ENCODE assay signal across 33 cellular contexts in genomic region chr16:66939366-66939765, GRCh38. TPM values are rescaled to one million over a fixed set of nuclear protein-coding genes. Genes with fewer than 3 reads are reported as not detected.
"Had no signal": no experiment of that assay in that cellular context is flagged by ENCODE, and none has a peak within 500 bp of the region (broad histone marks: within the 10 kb centered on the region; RNA-seq: fewer than 3 reads in every experiment).

No MANE protein-coding gene starts in this region.

- FAIRE-seq: colon, endometrium, endothelial cell of umbilical vein had no signal

- H3K4me3 Mint-ChIP-seq: activated CD4-positive, alpha-beta T cell treated with anti-CD3 and anti-CD28 coated beads for 36 hours; activated CD4-positive, alpha-beta T cell treated with anti-CD3 and anti-CD28 coated beads, Interleukin-2, amount 10 ng/mL, durations not matched to agents 24 days and 14 days; activated CD8-positive, alpha-beta T cell treated with anti-CD3 and anti-CD28 coated beads for 36 hours; activated naive CD4-positive, alpha-beta T cell treated with anti-CD3 and anti-CD28 coated beads, Interleukin-2, amount 10 ng/mL, durations not matched to agents 7 days and 5 days; activated T-helper 1 cell treated with anti-CD3 and anti-CD28 coated beads, Interleukin-12 subunit alpha, Interleukin-12 subunit beta, Interleukin-2, Interleukin-4 antibody, amounts not matched to agents 30 ng/mL and 10 ng/mL and 1 ng/mL, durations not matched to agents 14 hours and 24 hours and 36 hours had no signal

- DNase-seq: activated CD4-positive, alpha-beta T cell treated with anti-CD3 and anti-CD28 coated beads for 36 hours; activated CD4-positive, alpha-beta T cell treated with anti-CD3 and anti-CD28 coated beads, Interleukin-2, amount 10 ng/mL, durations not matched to agents 24 days and 14 days; activated CD4-positive, alpha-beta T cell treated with anti-CD3 and anti-CD28 coated beads, Interleukin-2, amount 50 U/mL, for 48 hours; activated CD4-positive, CD25-positive, alpha-beta regulatory T cell; activated CD4-positive, CD25-positive, alpha-beta regulatory T cell treated with anti-CD3 and anti-CD28 coated beads, Interleukin-2, amount 50 U/mL, for 72 hours; activated CD8-positive, alpha-beta memory T cell treated with anti-CD3 and anti-CD28 coated beads for 24 hours; activated CD8-positive, alpha-beta T cell treated with anti-CD3 and anti-CD28 coated beads for 36 hours; activated gamma-delta T cell; activated naive CD4-positive, alpha-beta T cell; activated naive CD4-positive, alpha-beta T cell treated with anti-CD3 and anti-CD28 coated beads, Interleukin-2, amount 10 ng/mL, durations not matched to agents 7 days and 5 days; activated T-cell treated with anti-CD3 and anti-CD28 coated beads, Interleukin-2, amount 50 U/mL, for 48 hours; adrenal gland; amygdala; aorta; body of pancreas; caudate nucleus; effector CD8-positive, alpha-beta T cell; esophagus squamous epithelium; foreskin melanocyte; T-helper 2 cell had no signal

- H3K9me3 Mint-ChIP-seq: activated CD4-positive, alpha-beta T cell treated with anti-CD3 and anti-CD28 coated beads, Interleukin-2, amount 10 ng/mL, durations not matched to agents 24 days and 14 days; activated CD8-positive, alpha-beta T cell treated with anti-CD3 and anti-CD28 coated beads for 36 hours; activated naive CD4-positive, alpha-beta T cell treated with anti-CD3 and anti-CD28 coated beads, Interleukin-2, amount 10 ng/mL, durations not matched to agents 7 days and 5 days; activated naive CD4-positive, alpha-beta T cell treated with anti-CD3 and anti-CD28 coated beads, Interleukin-2, amount 50 U/mL, for 72 hours; activated T-helper 1 cell treated with anti-CD3 and anti-CD28 coated beads, Interleukin-12 subunit alpha, Interleukin-12 subunit beta, Interleukin-2, Interleukin-4 antibody, amounts not matched to agents 30 ng/mL and 10 ng/mL and 1 ng/mL, durations not matched to agents 14 hours and 24 hours and 36 hours had no signal

- H3K27me3 ChIP-seq: adrenal gland, body of pancreas, esophagus squamous epithelium, gastroesophageal sphincter had no signal

- H3K27ac ChIP-seq: adrenal gland, body of pancreas, epithelial cell of prostate, esophagus squamous epithelium, gastroesophageal sphincter had no signal

- H3K27ac Mint-ChIP-seq: activated CD4-positive, alpha-beta T cell treated with anti-CD3 and anti-CD28 coated beads for 36 hours; activated CD4-positive, alpha-beta T cell treated with anti-CD3 and anti-CD28 coated beads, Interleukin-2, amount 10 ng/mL, durations not matched to agents 24 days and 14 days; activated CD8-positive, alpha-beta T cell treated with anti-CD3 and anti-CD28 coated beads for 36 hours; activated naive CD4-positive, alpha-beta T cell treated with anti-CD3 and anti-CD28 coated beads, Interleukin-2, amount 10 ng/mL, durations not matched to agents 7 days and 5 days; activated naive CD4-positive, alpha-beta T cell treated with anti-CD3 and anti-CD28 coated beads, Interleukin-2, amount 50 U/mL, for 72 hours; activated T-helper 1 cell treated with anti-CD3 and anti-CD28 coated beads, Interleukin-12 subunit alpha, Interleukin-12 subunit beta, Interleukin-2, Interleukin-4 antibody, amounts not matched to agents 30 ng/mL and 10 ng/mL and 1 ng/mL, durations not matched to agents 14 hours and 24 hours and 36 hours had no signal

- ATAC-seq: activated CD4-positive, alpha-beta T cell treated with anti-CD3 and anti-CD28 coated beads for 36 hours; activated CD8-positive, alpha-beta T cell treated with anti-CD3 and anti-CD28 coated beads for 36 hours; activated naive CD4-positive, alpha-beta T cell treated with anti-CD3 and anti-CD28 coated beads, Interleukin-2, amount 50 U/mL, for 72 hours; body of pancreas; gastroesophageal sphincter had no signal

- H3K27me3 Mint-ChIP-seq: activated CD4-positive, alpha-beta T cell treated with anti-CD3 and anti-CD28 coated beads for 36 hours; activated CD4-positive, alpha-beta T cell treated with anti-CD3 and anti-CD28 coated beads, Interleukin-2, amount 10 ng/mL, durations not matched to agents 24 days and 14 days; activated CD8-positive, alpha-beta T cell treated with anti-CD3 and anti-CD28 coated beads for 36 hours; activated naive CD4-positive, alpha-beta T cell treated with anti-CD3 and anti-CD28 coated beads, Interleukin-2, amount 10 ng/mL, durations not matched to agents 7 days and 5 days had no signal

- H3K4me3 ChIP-seq: adrenal gland, body of pancreas, esophagus squamous epithelium, gastroesophageal sphincter had no signal

- H3K9me3 ChIP-seq: adrenal gland, body of pancreas, esophagus squamous epithelium, gastroesophageal sphincter had no signal

RNA-seq across cellular contexts. Expression of gene CDH16, which starts 20.7 kb away (rescaled TPM):
- total RNA-seq: activated CD4-positive, alpha-beta T cell treated with anti-CD3 and anti-CD28 coated beads for 36 hours; activated CD4-positive, alpha-beta T cell treated with anti-CD3 and anti-CD28 coated beads, Interleukin-2, amount 10 ng/mL, durations not matched to agents 24 days and 14 days; activated CD8-positive, alpha-beta T cell treated with anti-CD3 and anti-CD28 coated beads for 36 hours; activated naive CD4-positive, alpha-beta T cell treated with anti-CD3 and anti-CD28 coated beads, Interleukin-2, amount 50 U/mL, for 72 hours; activated T-helper 1 cell treated with anti-CD3 and anti-CD28 coated beads, Interleukin-12 subunit alpha, Interleukin-12 subunit beta, Interleukin-2, Interleukin-4 antibody, amounts not matched to agents 30 ng/mL and 10 ng/mL and 1 ng/mL, durations not matched to agents 14 hours and 24 hours and 36 hours; aorta; body of pancreas; chondrocyte; dermis microvascular lymphatic vessel endothelial cell; endothelial cell of umbilical vein; fibroblast of lung; fibroblast of villous mesenchyme; gastroesophageal sphincter; glomerular endothelial cell; T-helper 1 cell treated with Interleukin-12 subunit alpha and Interleukin-12 subunit beta and Interleukin-4 antibody, amounts not matched to agents 30 ng/mL and 1 ng/mL, for 36 hours had no signal
- polyA plus RNA-seq: adrenal gland, endothelial cell of umbilical vein, fibroblast of lung had no signal

RNA-seq across cellular contexts. Expression of gene CES3, which starts 21.7 kb away (rescaled TPM):
- total RNA-seq: dermis microvascular lymphatic vessel endothelial cell, endothelial cell of umbilical vein, fibroblast of villous mesenchyme had no signal
